1 cellular context compared by ENCODE assay signal in the genomic region with DNA sequence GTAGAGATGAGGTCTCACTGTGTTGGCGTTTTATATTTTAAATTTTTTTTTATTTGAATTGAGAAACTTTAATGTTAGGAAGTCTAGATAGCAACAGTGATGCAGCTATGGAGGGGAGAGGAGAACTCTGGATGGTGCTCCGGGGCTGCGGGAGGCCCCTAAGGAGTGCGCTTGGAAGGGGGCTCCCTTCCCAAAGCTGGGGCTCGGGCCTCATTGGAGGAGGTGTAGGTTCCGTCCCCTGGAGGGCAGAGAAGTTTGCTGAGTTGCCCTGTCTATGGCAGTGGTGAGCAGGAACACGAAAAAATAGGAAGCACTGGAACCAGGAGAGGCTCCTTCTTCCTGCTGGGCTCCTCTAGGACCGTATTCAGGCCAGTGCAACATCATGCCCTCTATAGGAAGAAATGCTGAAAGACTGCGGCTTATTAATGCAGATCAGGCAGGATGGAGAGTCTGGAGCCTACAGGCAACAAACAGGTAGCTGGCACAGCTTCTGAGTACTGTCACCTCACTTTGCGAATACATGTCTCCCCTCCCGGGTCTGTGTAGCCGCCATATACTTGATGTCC.
TF ChIP-seq lines count a peak whose summit lies in the region.

No MANE protein-coding gene starts in this region.

TF ChIP-seq in HepG2, 621 proteins besides CTCF, POLR2A, EP300 and RAD21 (continued from another document):
- TF ChIP-seq, protein P1, sequence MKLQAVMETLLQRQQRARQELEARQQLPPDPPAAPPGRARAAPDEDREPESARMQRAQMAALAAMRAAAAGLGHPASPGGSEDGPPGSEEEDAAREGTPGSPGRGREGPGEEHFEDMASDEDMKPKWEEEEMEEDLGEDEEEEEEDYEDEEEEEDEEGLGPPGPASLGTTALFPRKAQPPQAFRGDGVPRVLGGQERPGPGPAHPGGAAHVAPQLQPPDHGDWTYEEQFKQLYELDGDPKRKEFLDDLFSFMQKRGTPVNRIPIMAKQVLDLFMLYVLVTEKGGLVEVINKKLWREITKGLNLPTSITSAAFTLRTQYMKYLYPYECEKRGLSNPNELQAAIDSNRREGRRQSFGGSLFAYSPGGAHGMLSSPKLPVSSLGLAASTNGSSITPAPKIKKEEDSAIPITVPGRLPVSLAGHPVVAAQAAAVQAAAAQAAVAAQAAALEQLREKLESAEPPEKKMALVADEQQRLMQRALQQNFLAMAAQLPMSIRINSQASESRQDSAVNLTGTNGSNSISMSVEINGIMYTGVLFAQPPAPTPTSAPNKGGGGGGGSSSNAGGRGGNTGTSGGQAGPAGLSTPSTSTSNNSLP (IDR thresholded peaks at IDR 0.05; ENCODE audit: low read depth, low read length): no peak
- TF ChIP-seq SMC3 (IDR thresholded peaks at IDR 0.05; ENCODE audit: low read length): peak; percentile 15; the same call in 1 of the 2 replicates
- TF ChIP-seq, protein P2, sequence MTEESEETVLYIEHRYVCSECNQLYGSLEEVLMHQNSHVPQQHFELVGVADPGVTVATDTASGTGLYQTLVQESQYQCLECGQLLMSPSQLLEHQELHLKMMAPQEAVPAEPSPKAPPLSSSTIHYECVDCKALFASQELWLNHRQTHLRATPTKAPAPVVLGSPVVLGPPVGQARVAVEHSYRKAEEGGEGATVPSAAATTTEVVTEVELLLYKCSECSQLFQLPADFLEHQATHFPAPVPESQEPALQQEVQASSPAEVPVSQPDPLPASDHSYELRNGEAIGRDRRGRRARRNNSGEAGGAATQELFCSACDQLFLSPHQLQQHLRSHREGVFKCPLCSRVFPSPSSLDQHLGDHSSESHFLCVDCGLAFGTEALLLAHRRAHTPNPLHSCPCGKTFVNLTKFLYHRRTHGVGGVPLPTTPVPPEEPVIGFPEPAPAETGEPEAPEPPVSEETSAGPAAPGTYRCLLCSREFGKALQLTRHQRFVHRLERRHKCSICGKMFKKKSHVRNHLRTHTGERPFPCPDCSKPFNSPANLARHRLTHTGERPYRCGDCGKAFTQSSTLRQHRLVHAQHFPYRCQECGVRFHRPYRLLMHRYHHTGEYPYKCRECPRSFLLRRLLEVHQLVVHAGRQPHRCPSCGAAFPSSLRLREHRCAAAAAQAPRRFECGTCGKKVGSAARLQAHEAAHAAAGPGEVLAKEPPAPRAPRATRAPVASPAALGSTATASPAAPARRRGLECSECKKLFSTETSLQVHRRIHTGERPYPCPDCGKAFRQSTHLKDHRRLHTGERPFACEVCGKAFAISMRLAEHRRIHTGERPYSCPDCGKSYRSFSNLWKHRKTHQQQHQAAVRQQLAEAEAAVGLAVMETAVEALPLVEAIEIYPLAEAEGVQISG (CRISPR knock-in tag; IDR thresholded peaks at IDR 0.05): peak; percentile 56
- TF ChIP-seq, protein P3, sequence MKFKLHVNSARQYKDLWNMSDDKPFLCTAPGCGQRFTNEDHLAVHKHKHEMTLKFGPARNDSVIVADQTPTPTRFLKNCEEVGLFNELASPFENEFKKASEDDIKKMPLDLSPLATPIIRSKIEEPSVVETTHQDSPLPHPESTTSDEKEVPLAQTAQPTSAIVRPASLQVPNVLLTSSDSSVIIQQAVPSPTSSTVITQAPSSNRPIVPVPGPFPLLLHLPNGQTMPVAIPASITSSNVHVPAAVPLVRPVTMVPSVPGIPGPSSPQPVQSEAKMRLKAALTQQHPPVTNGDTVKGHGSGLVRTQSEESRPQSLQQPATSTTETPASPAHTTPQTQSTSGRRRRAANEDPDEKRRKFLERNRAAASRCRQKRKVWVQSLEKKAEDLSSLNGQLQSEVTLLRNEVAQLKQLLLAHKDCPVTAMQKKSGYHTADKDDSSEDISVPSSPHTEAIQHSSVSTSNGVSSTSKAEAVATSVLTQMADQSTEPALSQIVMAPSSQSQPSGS (CRISPR knock-in tag; IDR thresholded peaks at IDR 0.05): no peak
- TF ChIP-seq, protein P4, sequence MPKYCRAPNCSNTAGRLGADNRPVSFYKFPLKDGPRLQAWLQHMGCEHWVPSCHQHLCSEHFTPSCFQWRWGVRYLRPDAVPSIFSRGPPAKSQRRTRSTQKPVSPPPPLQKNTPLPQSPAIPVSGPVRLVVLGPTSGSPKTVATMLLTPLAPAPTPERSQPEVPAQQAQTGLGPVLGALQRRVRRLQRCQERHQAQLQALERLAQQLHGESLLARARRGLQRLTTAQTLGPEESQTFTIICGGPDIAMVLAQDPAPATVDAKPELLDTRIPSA (CRISPR knock-in tag; IDR thresholded peaks at IDR 0.05; ENCODE audit: borderline replicate concordance): no peak
- peak; percentile 47; the same call in 1 of the 2 replicates for TF ChIP-seq ZNF263 (CRISPR knock-in tag; IDR thresholded peaks at IDR 0.05)
- peak; percentile 38 for TF ChIP-seq STAG1 (CRISPR knock-in tag; IDR thresholded peaks at IDR 0.05)
- TF ChIP-seq NAIF1 (CRISPR knock-in tag; IDR thresholded peaks at IDR 0.05; ENCODE audit: borderline replicate concordance): no peak
- TF ChIP-seq TEAD3 (CRISPR knock-in tag; optimal IDR thresholded peaks at IDR 0.05; ENCODE audit: borderline replicate concordance): peak; percentile 98
- TF ChIP-seq ZSCAN21 (CRISPR knock-in tag; IDR thresholded peaks at IDR 0.05; ENCODE audit: borderline replicate concordance): no peak
- TF ChIP-seq HCFC1 (IDR thresholded peaks at IDR 0.05; ENCODE audit: low read depth, low read length): no peak
- TF ChIP-seq IKZF1 (IDR thresholded peaks at IDR 0.05): no peak
